Comparison of ENCODE assay signal across 1 cellular context in the genomic region with DNA sequence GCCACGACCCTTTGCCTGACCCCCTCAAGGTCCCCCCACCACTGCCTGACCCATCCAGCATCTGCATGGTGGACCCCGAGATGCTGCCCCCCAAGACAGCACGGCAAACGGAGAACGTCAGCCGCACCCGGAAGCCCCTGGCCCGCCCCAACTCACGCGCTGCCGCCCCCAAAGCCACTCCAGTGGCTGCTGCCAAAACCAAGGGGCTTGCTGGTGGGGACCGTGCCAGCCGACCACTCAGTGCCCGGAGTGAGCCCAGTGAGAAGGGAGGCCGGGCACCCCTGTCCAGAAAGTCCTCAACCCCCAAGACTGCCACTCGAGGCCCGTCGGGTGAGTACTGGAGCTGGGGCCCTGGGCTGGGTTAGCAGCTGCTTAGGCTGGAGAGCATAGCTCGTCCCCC.
TF ChIP-seq lines count a peak whose summit lies in the region.

No MANE protein-coding gene starts in this region.

TF ChIP-seq in K562, 482 proteins besides CTCF, POLR2A, EP300 and RAD21:
- TF ChIP-seq SMARCA4 (IDR thresholded peaks at IDR 0.05) = no peak
- TF ChIP-seq SMARCE1 (IDR thresholded peaks at IDR 0.05) = no peak
- no peak for TF ChIP-seq ZNF253 (CRISPR knock-in tag; conservative IDR thresholded peaks at IDR 0.05)
- peak; percentile 41 for TF ChIP-seq RBFOX2 (IDR thresholded peaks at IDR 0.05; ENCODE audit: low read depth, low read length)
- no peak for TF ChIP-seq NFIX (CRISPR knock-in tag; IDR thresholded peaks at IDR 0.05; ENCODE audit: low read depth)
- no peak for TF ChIP-seq ZNF668 (CRISPR knock-in tag; IDR thresholded peaks at IDR 0.05)
- TF ChIP-seq, protein P1, sequence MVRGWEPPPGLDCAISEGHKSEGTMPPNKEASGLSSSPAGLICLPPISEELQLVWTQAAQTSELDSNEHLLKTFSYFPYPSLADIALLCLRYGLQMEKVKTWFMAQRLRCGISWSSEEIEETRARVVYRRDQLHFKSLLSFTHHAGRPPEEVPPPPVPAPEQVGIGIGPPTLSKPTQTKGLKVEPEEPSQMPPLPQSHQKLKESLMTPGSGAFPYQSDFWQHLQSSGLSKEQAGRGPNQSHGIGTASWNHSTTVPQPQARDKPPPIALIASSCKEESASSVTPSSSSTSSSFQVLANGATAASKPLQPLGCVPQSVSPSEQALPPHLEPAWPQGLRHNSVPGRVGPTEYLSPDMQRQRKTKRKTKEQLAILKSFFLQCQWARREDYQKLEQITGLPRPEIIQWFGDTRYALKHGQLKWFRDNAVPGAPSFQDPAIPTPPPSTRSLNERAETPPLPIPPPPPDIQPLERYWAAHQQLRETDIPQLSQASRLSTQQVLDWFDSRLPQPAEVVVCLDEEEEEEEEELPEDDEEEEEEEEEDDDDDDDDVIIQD (CRISPR knock-in tag; IDR thresholded peaks at IDR 0.05) = no peak
- peak; percentile 52; the same call in 1 of the 2 replicates for TF ChIP-seq POLR2G (IDR thresholded peaks at IDR 0.05; ENCODE audit: low read depth, low read length)
- no peak for TF ChIP-seq CC2D1A (IDR thresholded peaks at IDR 0.05)
- TF ChIP-seq ZNF699 (CRISPR knock-in tag; IDR thresholded peaks at IDR 0.05; ENCODE audit: insufficient replicate concordance) = no peak
- no peak for TF ChIP-seq MCM7 (IDR thresholded peaks at IDR 0.05)
TF ChIP-seq in K562: peak in this region for 2.
